8 cellular contexts compared by ENCODE assay signal in genomic region chr14:75258803-75259509, GRCh38. TPM values are rescaled to one million over a fixed set of nuclear protein-coding genes. Genes with fewer than 3 reads are reported as not detected.
DNase-seq lines count a peak whose midpoint lies in the region; ATAC-seq and TF ChIP-seq lines count a peak whose summit lies in the region.

No MANE protein-coding gene starts in this region.

- POLR2A ChIA-PET in AG04450 (lab: Yijun Ruan, JAX), result interaction anchor here (0.6 to 1.9 kb wide), 8 partner anchors 9 to 278 kb away, joined by 3 to 23 read pairs (median 5); partner anchors contain the start of gene FOS

- no peaks in the 10 kb centered on the region for H3K27me3 Mint-ChIP-seq in central memory CD8-positive, alpha-beta T cell

- peak; percentile 97 for ATAC-seq in GM19023 (IDR thresholded peaks at IDR 0.05; ENCODE audit: unreplicated experiment)
- peak; percentile 95 for ATAC-seq in HG03280 (IDR thresholded peaks at IDR 0.05; ENCODE audit: unreplicated experiment)
- peak; percentile 92 for ATAC-seq in central memory CD8-positive, alpha-beta T cell (replicated peaks; ENCODE audit: extremely low read depth, poor library complexity, severe bottlenecking)

- peaks cover 24% of the 10 kb centered on the region for H3K36me3 Mint-ChIP-seq in central memory CD8-positive, alpha-beta T cell (ENCODE audit: insufficient read depth)

- peaks cover 34% of the 10 kb centered on the region for H3K4me1 Mint-ChIP-seq in central memory CD8-positive, alpha-beta T cell

- H3K9me3 Mint-ChIP-seq in central memory CD8-positive, alpha-beta T cell, result no peaks in the 10 kb centered on the region

- H3K9me3 ChIP-seq in AG04450 (ENCODE audit: control insufficient read depth, insufficient read depth, low read length), result no peaks in the 10 kb centered on the region

- H3K27ac Mint-ChIP-seq in central memory CD8-positive, alpha-beta T cell (ENCODE audit: low read depth), result peak overlapping the region; percentile 99

- peak overlapping the region; percentile 97 for H3K27ac ChIP-seq in AG04450 (ENCODE audit: low read depth, low read length)

- H3K27me3 ChIP-seq in AG04450 (ENCODE audit: control insufficient read depth, insufficient read depth, low read length), result peaks cover 2% of the 10 kb centered on the region

- H3K4me3 Mint-ChIP-seq in central memory CD8-positive, alpha-beta T cell, result peak overlapping the region; percentile 73

- CTCF ChIA-PET in AG04450 (lab: Charles Lee), result interaction anchor here (1.1 to 1.3 kb wide), 3 partner anchors 8 to 42 kb away, joined by 3 to 4 read pairs (median 3); no protein-coding TSS in a partner anchor

- H3K4me3 ChIP-seq in AG04450 (ENCODE audit: low read depth, low read length), result peak overlapping the region; percentile 65

- DNase-seq in AG04450 (ENCODE audit: low read depth, low spot score) (peak; percentile 99), NCI-H345 (lab: John Stamatoyannopoulos, UW) (peak; percentile 100), inferior parietal cortex (ENCODE audit: extremely low spot score) (peak; percentile 98), smooth muscle cell of the brain vasculature (ENCODE audit: low read depth, low spot score) (peak; percentile 99)
- peak; percentile 95 for DNase-seq in activated CD4-positive, CD25-positive, alpha-beta regulatory T cell treated with anti-CD3 and anti-CD28 coated beads, Interleukin-2, amount 50 U/mL, for 16 hours (ENCODE audit: low read depth, low spot score)
- peak; percentile 99 to 100 for DNase-seq in central memory CD8-positive, alpha-beta T cell (ENCODE audit: low spot score in 2 of 2)

- no peak for TF ChIP-seq CTCF in AG04450 (IDR thresholded peaks at IDR 0.05; ENCODE audit: low read depth, low read length)

RNA-seq across cellular contexts. Expression of gene FOS, which starts 19.7 kb away (rescaled TPM):
- polyA plus RNA-seq in AG04450 (2011; rRNA removed), result 30.6 and 55.8 TPM in 2 replicates
- polyA minus RNA-seq in AG04450 (2011; rRNA and poly(A)+ RNA removed), result 112 and 193 TPM in 2 replicates

Comparison
In these comparisons a context has a peak if more than half of its experiments do, and no peak if none do; other contexts are left out.
1. Peak in every context shown above with its lines: DNase-seq, ATAC-seq, H3K4me3 ChIP-seq and H3K27ac ChIP-seq.